8 cellular contexts compared by ENCODE assay signal in the genomic region with DNA sequence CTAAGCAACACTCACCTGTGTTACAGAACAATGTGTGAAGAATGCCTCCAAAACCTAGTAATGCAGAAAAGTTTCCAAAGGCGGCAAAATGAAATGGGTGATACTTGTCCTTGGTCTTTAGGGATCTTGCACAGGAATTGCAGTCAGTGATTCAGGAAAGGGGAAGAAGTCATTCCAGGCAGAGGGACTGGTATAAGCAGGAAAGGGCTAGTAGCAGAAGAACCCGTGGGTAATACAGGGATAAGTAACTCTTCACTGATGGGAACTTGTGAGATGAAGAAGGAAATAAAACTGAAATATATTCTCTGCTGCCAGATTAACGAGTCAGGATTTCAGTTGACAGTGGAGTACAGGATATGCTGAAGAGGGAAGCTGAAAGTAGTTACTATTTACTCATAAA. TPM values are rescaled to one million over a fixed set of nuclear protein-coding genes. Genes with fewer than 3 reads are reported as not detected.
DNase-seq lines count a peak whose midpoint lies in the region.

No MANE protein-coding gene starts in this region.

- no peaks in the 10 kb centered on the region for H3K9me3 Mint-ChIP-seq in activated CD4-positive, alpha-beta T cell treated with anti-CD3 and anti-CD28 coated beads, Interleukin-2, amount 10 ng/mL, durations not matched to agents 24 days and 14 days
- H3K9me3 Mint-ChIP-seq in activated CD4-positive, alpha-beta memory T cell treated with anti-CD3 and anti-CD28 coated beads for 36 hours = peaks cover 5% of the 10 kb centered on the region

- H3K4me3 ChIP-seq in iPS-18c (ENCODE audit: insufficient read depth, low read depth, low read length) = peak overlapping the region; percentile 69
- H3K4me3 ChIP-seq in stomach smooth muscle (ENCODE audit: low read length in 2 of 2) = peak overlapping the region; percentile 95 to 100

- H3K4me3 Mint-ChIP-seq in activated CD4-positive, alpha-beta T cell treated with anti-CD3 and anti-CD28 coated beads, Interleukin-2, amount 10 ng/mL, durations not matched to agents 24 days and 14 days = peak overlapping the region; percentile 96
- peak overlapping the region; percentile 99 for H3K4me3 Mint-ChIP-seq in activated CD4-positive, alpha-beta memory T cell treated with anti-CD3 and anti-CD28 coated beads for 36 hours

- peak overlapping the region; percentile 97 for H3K27ac Mint-ChIP-seq in activated CD4-positive, alpha-beta T cell treated with anti-CD3 and anti-CD28 coated beads, Interleukin-2, amount 10 ng/mL, durations not matched to agents 24 days and 14 days
- peak overlapping the region; percentile 98 for H3K27ac Mint-ChIP-seq in activated CD4-positive, alpha-beta memory T cell treated with anti-CD3 and anti-CD28 coated beads for 36 hours

- H3K4me1 Mint-ChIP-seq in activated CD4-positive, alpha-beta T cell treated with anti-CD3 and anti-CD28 coated beads, Interleukin-2, amount 10 ng/mL, durations not matched to agents 24 days and 14 days = peaks cover 26% of the 10 kb centered on the region
- H3K4me1 Mint-ChIP-seq in activated CD4-positive, alpha-beta memory T cell treated with anti-CD3 and anti-CD28 coated beads for 36 hours (ENCODE audit: low read depth) = peaks cover 44% of the 10 kb centered on the region

- H3K27ac ChIP-seq in stomach smooth muscle (ENCODE audit: low read length) = no peak overlapping the region

- POLR2A ChIA-PET in activated CD4-positive, alpha-beta memory T cell treated with anti-CD3 and anti-CD28 coated beads for 36 hours (lab: Charles Lee) = interaction anchor here (1.5 kb wide), 1 partner anchor 46 kb away, joined by 5 read pairs; no protein-coding TSS in a partner anchor

- peak overlapping the region; percentile 93 to 95 for H3K9ac ChIP-seq in stomach smooth muscle (ENCODE audit: low read length in 2 of 2)

- H3K27me3 ChIP-seq in stomach smooth muscle (ENCODE audit: control insufficient read depth in 1 of 2, insufficient read depth in 2 of 2, low read length in 2 of 2) = no peaks in the 10 kb centered on the region

- H3K36me3 Mint-ChIP-seq in activated CD4-positive, alpha-beta T cell treated with anti-CD3 and anti-CD28 coated beads, Interleukin-2, amount 10 ng/mL, durations not matched to agents 24 days and 14 days (ENCODE audit: low read depth) = peaks cover 20% of the 10 kb centered on the region
- H3K36me3 Mint-ChIP-seq in activated CD4-positive, alpha-beta memory T cell treated with anti-CD3 and anti-CD28 coated beads for 36 hours = peaks cover 27% of the 10 kb centered on the region

- H3K9me3 ChIP-seq in iPS-18c (ENCODE audit: control insufficient read depth, insufficient read depth, low read length) (no peaks in the 10 kb centered on the region), stomach smooth muscle (ENCODE audit: control insufficient read depth in 2 of 2, low read length in 2 of 2) (no peaks in the 10 kb centered on the region)

- CTCF ChIA-PET in activated CD4-positive, alpha-beta memory T cell treated with anti-CD3 and anti-CD28 coated beads for 36 hours (lab: Charles Lee) = interaction anchor here (1.3 to 2.0 kb wide), 3 partner anchors 13 to 139 kb away, joined by 3 to 15 read pairs (median 4); no protein-coding TSS in a partner anchor

- peaks cover 5% of the 10 kb centered on the region for H3K4me1 ChIP-seq in stomach smooth muscle (ENCODE audit: control insufficient read depth, insufficient read depth, low read length)

- intact Hi-C loops in activated CD4-positive, alpha-beta T cell treated with anti-CD3 and anti-CD28 coated beads, Interleukin-2, amount 10 ng/mL, durations not matched to agents 24 days and 14 days (cut with micrococcal nuclease) = loop anchor here (1.0 to 5.0 kb wide), 3 partner anchors 46 to 139 kb away; no protein-coding TSS in a partner anchor
- intact Hi-C loops in activated CD4-positive, alpha-beta memory T cell treated with anti-CD3 and anti-CD28 coated beads for 36 hours (cut with micrococcal nuclease) = loop anchor here (1.0 to 5.0 kb wide), 4 partner anchors 14 to 1549 kb away; a partner anchor contains a TSS

- DNase-seq in activated CD4-positive, alpha-beta T cell treated with anti-CD3 and anti-CD28 coated beads, Interleukin-2, amount 10 ng/mL, durations not matched to agents 24 days and 14 days = peak; percentile 55
- DNase-seq in activated CD4-positive, alpha-beta T cell treated with anti-CD3 and anti-CD28 coated beads, Interleukin-2, amount 50 U/mL, for 1 hour = no peak
- no peak for DNase-seq in activated CD4-positive, alpha-beta memory T cell treated with anti-CD3 and anti-CD28 coated beads for 36 hours
- DNase-seq in HK-2 (ENCODE audit: unreplicated experiment) = no peak
- no peak for DNase-seq in NCI-H2171 (lab: John Stamatoyannopoulos, UW)
- no peak for DNase-seq in DMS79 treated with DMSO at 0.1 percent for 48 hours (lab: John Stamatoyannopoulos, UW)

- H3K27me3 Mint-ChIP-seq in activated CD4-positive, alpha-beta T cell treated with anti-CD3 and anti-CD28 coated beads, Interleukin-2, amount 10 ng/mL, durations not matched to agents 24 days and 14 days = peaks cover 4% of the 10 kb centered on the region
- peaks cover 10% of the 10 kb centered on the region for H3K27me3 Mint-ChIP-seq in activated CD4-positive, alpha-beta memory T cell treated with anti-CD3 and anti-CD28 coated beads for 36 hours

- no peaks in the 10 kb centered on the region for H3K36me3 ChIP-seq in stomach smooth muscle (ENCODE audit: control insufficient read depth in 2 of 2, insufficient read depth in 2 of 2, low read length in 2 of 2)

RNA-seq across cellular contexts. Expression of a gene that starts 1.2 kb away (rescaled TPM):
- 18.3 and 18.9 TPM in 2 replicates for total RNA-seq in activated CD4-positive, alpha-beta T cell treated with anti-CD3 and anti-CD28 coated beads, Interleukin-2, amount 10 ng/mL, durations not matched to agents 24 days and 14 days
- 10 to 100 TPM; 10.4 to 10.9 TPM for total RNA-seq in activated CD4-positive, alpha-beta memory T cell treated with anti-CD3 and anti-CD28 coated beads for 36 hours
